ENCODE assay signal across 18 cellular contexts in the genomic region with DNA sequence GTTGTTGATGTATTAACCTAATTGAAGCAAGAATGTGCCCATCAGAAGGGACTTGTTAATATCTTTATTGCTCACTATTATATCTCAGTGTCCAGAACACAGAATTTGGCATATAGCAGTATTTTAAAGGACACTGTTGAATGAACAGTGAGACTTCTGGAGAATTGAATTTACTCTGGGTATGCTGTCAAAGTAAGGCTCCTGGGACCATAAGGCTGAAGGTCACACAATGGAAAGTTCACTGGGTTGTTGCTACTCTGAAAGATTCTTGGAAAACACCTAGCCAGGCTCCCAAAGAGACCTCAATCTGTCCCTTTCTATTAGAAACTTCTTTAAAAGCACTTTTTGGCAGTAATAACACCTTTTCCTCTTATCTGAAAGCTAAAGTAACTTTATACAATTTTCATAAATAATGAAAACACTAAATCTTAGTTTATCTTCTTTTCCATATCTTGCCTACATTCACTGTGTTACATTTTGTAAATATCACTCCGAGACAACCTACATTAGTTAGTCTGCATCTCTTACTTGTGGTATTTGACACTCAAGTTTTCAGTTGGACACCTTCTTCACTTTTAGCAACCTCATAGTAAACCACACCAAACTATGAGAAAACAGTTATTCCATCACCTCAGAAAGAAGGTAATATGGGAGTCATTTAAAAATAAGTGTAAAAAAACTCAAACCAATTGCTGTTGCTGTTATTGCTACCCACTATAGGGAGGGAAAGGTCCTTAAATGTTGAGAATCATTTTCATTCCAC.
"Had no signal": no experiment of that assay in that cellular context is flagged by ENCODE, and none has a peak within 500 bp of the region (broad histone marks: within the 10 kb centered on the region; RNA-seq: fewer than 3 reads in every experiment).

No MANE protein-coding gene starts in this region.

- H3K9me3 Mint-ChIP-seq: activated CD4-positive, alpha-beta memory T cell treated with anti-CD3 and anti-CD28 coated beads, Interleukin-2, amount 10 ng/mL, durations not matched to agents 7 days and 5 days; type B pancreatic cell had no signal

- H3K27ac Mint-ChIP-seq: activated CD4-positive, alpha-beta memory T cell treated with anti-CD3 and anti-CD28 coated beads, Interleukin-2, amount 10 ng/mL, durations not matched to agents 7 days and 5 days; activated naive CD8-positive, alpha-beta T cell; type B pancreatic cell had no signal

- ATAC-seq: left lobe of liver, lower lobe of right lung, mucosa of descending colon had no signal

- DNase-seq: activated CD4-positive, alpha-beta memory T cell treated with anti-CD3 and anti-CD28 coated beads, Interleukin-2, amount 10 ng/mL, durations not matched to agents 7 days and 5 days; activated CD4-positive, alpha-beta T cell treated with anti-CD3 and anti-CD28 coated beads for 48 hours; activated gamma-delta T cell treated with Interleukin-2 at 50 U/mL for 16 hours; amniotic stem cell; cerebellar nuclear complex; lower lobe of right lung; mesendoderm; mucosa of descending colon; occipital lobe; spleen had no signal

- H3K4me3 Mint-ChIP-seq: activated CD4-positive, alpha-beta memory T cell treated with anti-CD3 and anti-CD28 coated beads, Interleukin-2, amount 10 ng/mL, durations not matched to agents 7 days and 5 days; activated naive CD8-positive, alpha-beta T cell; neural crest cell; type B pancreatic cell had no signal

- H3K27ac ChIP-seq: coronary artery, epithelial cell of prostate, lower lobe of right lung, spleen, thoracic aorta, vagina had no signal

- H3K4me1 ChIP-seq: lower lobe of right lung, spleen, vagina had no signal

- H3K36me3 Mint-ChIP-seq: activated naive CD8-positive, alpha-beta T cell; type B pancreatic cell had no signal

- H3K4me1 Mint-ChIP-seq: neural crest cell had no signal

- H3K9me3 ChIP-seq: lower lobe of right lung, mucosa of descending colon, thoracic aorta, vagina had no signal

- H3K27me3 ChIP-seq: spleen, vagina had no signal

- H3K4me3 ChIP-seq: coronary artery, lower lobe of right lung, mucosa of descending colon, spleen, thoracic aorta, vagina had no signal

- H3K27me3 Mint-ChIP-seq: activated CD4-positive, alpha-beta memory T cell treated with anti-CD3 and anti-CD28 coated beads, Interleukin-2, amount 10 ng/mL, durations not matched to agents 7 days and 5 days; activated naive CD8-positive, alpha-beta T cell; type B pancreatic cell had no signal

- H3K36me3 ChIP-seq: lower lobe of right lung, spleen, thoracic aorta, vagina had no signal
